In genomic region chrX:118325453-118325852, GRCh38 we compare ENCODE assay signal across 12 cellular contexts. TPM values are rescaled to one million over a fixed set of nuclear protein-coding genes. Genes with fewer than 3 reads are reported as not detected.
DNase-seq lines count a peak whose midpoint lies in the region; ATAC-seq and TF ChIP-seq lines count a peak whose summit lies in the region.
"Had no signal": no experiment of that assay in that cellular context is flagged by ENCODE, and none has a peak within 500 bp of the region (broad histone marks: within the 10 kb centered on the region; RNA-seq: fewer than 3 reads in every experiment).

No MANE protein-coding gene starts in this region.

- peaks cover 21% of the 10 kb centered on the region for H3K27me3 Mint-ChIP-seq in osteocyte (ENCODE audit: unreplicated experiment)
- H3K27me3 Mint-ChIP-seq in activated T-cell treated with anti-CD3 and anti-CD28 coated beads, Interleukin-2, amount 50 U/mL, for 72 hours (ENCODE audit: low read depth) = peaks cover 6% of the 10 kb centered on the region

- H3K27me3 ChIP-seq in brain microvascular endothelial cell (replicated peaks) = no peaks in the 10 kb centered on the region
- H3K27me3 ChIP-seq: gastroesophageal sphincter had no signal

- H3K4me3 Mint-ChIP-seq in osteocyte (ENCODE audit: unreplicated experiment) = no peak overlapping the region
- H3K4me3 Mint-ChIP-seq in activated T-cell treated with anti-CD3 and anti-CD28 coated beads, Interleukin-2, amount 50 U/mL, for 72 hours = no peak overlapping the region

- TF ChIP-seq CTCF in GM12872 (IDR thresholded peaks at IDR 0.05; ENCODE audit: insufficient read depth, low read depth, low read length) = peak; percentile 36; the same call in 2 of the 3 replicates
- peak; percentile 38 for TF ChIP-seq CTCF in LNCaP clone FGC (IDR thresholded peaks at IDR 0.05; ENCODE audit: control insufficient read depth, extremely low read depth, insufficient read depth)
- peak; percentile 33 for TF ChIP-seq CTCF in brain microvascular endothelial cell (IDR thresholded peaks at IDR 0.05; ENCODE audit: low read depth, low read length, missing control alignments)
- TF ChIP-seq CTCF in osteocyte (IDR thresholded peaks at IDR 0.05) = peak; percentile 59

- H3K4me1 Mint-ChIP-seq in osteocyte (ENCODE audit: unreplicated experiment) = no peaks in the 10 kb centered on the region
- H3K4me1 Mint-ChIP-seq in activated T-cell treated with anti-CD3 and anti-CD28 coated beads, Interleukin-2, amount 50 U/mL, for 72 hours (ENCODE audit: low read depth) = no peaks in the 10 kb centered on the region

- H3K9me3 Mint-ChIP-seq in osteocyte (ENCODE audit: unreplicated experiment) = no peaks in the 10 kb centered on the region
- no peaks in the 10 kb centered on the region for H3K9me3 Mint-ChIP-seq in activated T-cell treated with anti-CD3 and anti-CD28 coated beads, Interleukin-2, amount 50 U/mL, for 72 hours

- H3K27ac ChIP-seq in brain microvascular endothelial cell = no peak overlapping the region
- H3K27ac ChIP-seq: gastroesophageal sphincter had no signal

- no peaks in the 10 kb centered on the region for H3K36me3 ChIP-seq in brain microvascular endothelial cell (replicated peaks)
- H3K36me3 ChIP-seq: gastroesophageal sphincter, HAP-1 had no signal

- H3K4me3 ChIP-seq in LNCaP clone FGC (ENCODE audit: low read depth, low read length) (no peak overlapping the region), brain microvascular endothelial cell (ENCODE audit: low read depth, low read length) (no peak overlapping the region)
- H3K4me3 ChIP-seq: gastroesophageal sphincter, HAP-1, lung had no signal

- no peak overlapping the region for H3K27ac Mint-ChIP-seq in osteocyte (ENCODE audit: unreplicated experiment)
- no peak overlapping the region for H3K27ac Mint-ChIP-seq in activated T-cell treated with anti-CD3 and anti-CD28 coated beads, Interleukin-2, amount 50 U/mL, for 72 hours

- in situ Hi-C loops in brain microvascular endothelial cell (cut with HindIII; ENCODE audit: low pct_ligation_motif_present, low sequenced_read_pairs) = no loop called here

- DNase-seq in LNCaP clone FGC (ENCODE audit: low read depth) (no peak), brain microvascular endothelial cell (no peak), osteocyte (ENCODE audit: extremely low spot score, unreplicated experiment) (no peak), NCI-H2107 (lab: John Stamatoyannopoulos, UW) (no peak)
- no peak for DNase-seq in activated T-cell treated with anti-CD3 and anti-CD28 coated beads, Interleukin-2, amount 50 U/mL, for 72 hours
- DNase-seq: activated CD8-positive, alpha-beta memory T cell treated with anti-CD3 and anti-CD28 coated beads, Interleukin-2, amount 50 U/mL, for 48 hours; NCI-H1048 had no signal

- no peak for ATAC-seq in HG03571 (IDR thresholded peaks at IDR 0.05; ENCODE audit: unreplicated experiment)
- no peak for ATAC-seq in activated T-cell treated with anti-CD3 and anti-CD28 coated beads, Interleukin-2, amount 50 U/mL, for 72 hours (replicated peaks in 1 of 2)
- ATAC-seq: gastroesophageal sphincter had no signal

- no peaks in the 10 kb centered on the region for H3K36me3 Mint-ChIP-seq in osteocyte (ENCODE audit: unreplicated experiment)
- H3K36me3 Mint-ChIP-seq in activated T-cell treated with anti-CD3 and anti-CD28 coated beads, Interleukin-2, amount 50 U/mL, for 72 hours (ENCODE audit: insufficient read depth in 2 of 2) = no peaks in the 10 kb centered on the region

RNA-seq across cellular contexts. Expression of gene WDR44, which starts 20.5 kb away (rescaled TPM):
- total RNA-seq in osteocyte = 29.4 and 31.1 TPM in 2 replicates
- 10 to 100 TPM; 12.2 to 12.4 TPM for total RNA-seq in activated T-cell treated with anti-CD3 and anti-CD28 coated beads, Interleukin-2, amount 50 U/mL, for 72 hours
